Comparison of ENCODE assay signal across 1 cellular context in the genomic region with DNA sequence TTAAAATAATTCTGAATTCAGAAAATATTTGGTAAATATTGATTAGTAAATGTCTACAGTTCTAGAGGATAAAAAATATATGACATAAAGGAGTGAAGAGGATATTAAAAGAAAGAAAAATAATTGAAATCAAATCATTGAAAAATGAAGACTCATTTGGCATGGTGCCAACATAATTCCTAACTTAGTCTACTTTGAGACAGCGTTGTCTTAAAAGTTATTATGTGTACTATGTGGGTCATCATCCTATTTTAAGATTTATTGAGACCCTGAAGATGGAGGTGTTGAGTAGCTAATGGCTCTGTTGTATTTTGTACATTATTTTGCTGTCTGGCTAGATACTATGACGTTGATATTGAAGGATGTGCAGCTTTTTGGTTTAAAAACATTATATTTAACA.
A peak's percentile ranks its signal among the peaks of the same experiment; 100 is the strongest.
TF ChIP-seq lines count a peak whose summit lies in the region.

No MANE protein-coding gene starts in this region.

TF ChIP-seq in HepG2, 621 proteins besides CTCF, POLR2A, EP300 and RAD21:
- TF ChIP-seq, protein P1, sequence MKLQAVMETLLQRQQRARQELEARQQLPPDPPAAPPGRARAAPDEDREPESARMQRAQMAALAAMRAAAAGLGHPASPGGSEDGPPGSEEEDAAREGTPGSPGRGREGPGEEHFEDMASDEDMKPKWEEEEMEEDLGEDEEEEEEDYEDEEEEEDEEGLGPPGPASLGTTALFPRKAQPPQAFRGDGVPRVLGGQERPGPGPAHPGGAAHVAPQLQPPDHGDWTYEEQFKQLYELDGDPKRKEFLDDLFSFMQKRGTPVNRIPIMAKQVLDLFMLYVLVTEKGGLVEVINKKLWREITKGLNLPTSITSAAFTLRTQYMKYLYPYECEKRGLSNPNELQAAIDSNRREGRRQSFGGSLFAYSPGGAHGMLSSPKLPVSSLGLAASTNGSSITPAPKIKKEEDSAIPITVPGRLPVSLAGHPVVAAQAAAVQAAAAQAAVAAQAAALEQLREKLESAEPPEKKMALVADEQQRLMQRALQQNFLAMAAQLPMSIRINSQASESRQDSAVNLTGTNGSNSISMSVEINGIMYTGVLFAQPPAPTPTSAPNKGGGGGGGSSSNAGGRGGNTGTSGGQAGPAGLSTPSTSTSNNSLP (IDR thresholded peaks at IDR 0.05; ENCODE audit: low read depth, low read length) = no peak
- TF ChIP-seq KLF16 (CRISPR knock-in tag; IDR thresholded peaks at IDR 0.05) = no peak
- TF ChIP-seq ZNF276 (CRISPR knock-in tag; IDR thresholded peaks at IDR 0.05; ENCODE audit: low read depth) = no peak
- TF ChIP-seq LCORL (IDR thresholded peaks at IDR 0.05) = peak; percentile 92
- TF ChIP-seq LCORL (CRISPR knock-in tag; IDR thresholded peaks at IDR 0.05) = no peak
- TF ChIP-seq TCF12 (IDR thresholded peaks at IDR 0.05) = no peak
- TF ChIP-seq TCF12 (CRISPR knock-in tag; IDR thresholded peaks at IDR 0.05) = no peak
